In genomic region chr15:74312445-74313007, GRCh38 we compare ENCODE assay signal across 1 cellular context.
TF ChIP-seq lines count a peak whose summit lies in the region.

No MANE protein-coding gene starts in this region.

TF ChIP-seq in H1, 55 proteins besides CTCF, POLR2A, EP300 and RAD21 (continued from another document):
- TF ChIP-seq YY1 (IDR thresholded peaks at IDR 0.05; ENCODE audit: low read depth, low read length) (no peak), TBP (IDR thresholded peaks at IDR 0.05; ENCODE audit: low read depth, low read length) (no peak), JUN (IDR thresholded peaks at IDR 0.05; ENCODE audit: low read depth, low read length) (no peak), CBX8 (IDR thresholded peaks at IDR 0.05; ENCODE audit: borderline replicate concordance, low read depth, low read length) (no peak), KDM1A (IDR thresholded peaks at IDR 0.05; ENCODE audit: borderline replicate concordance, low read length) (no peak), RFX5 (IDR thresholded peaks at IDR 0.05; ENCODE audit: borderline replicate concordance, low read depth, low read length) (no peak), HDAC6 (IDR thresholded peaks at IDR 0.05; ENCODE audit: low read depth, low read length) (no peak), SIX5 (IDR thresholded peaks at IDR 0.05; ENCODE audit: low read depth, low read length) (no peak), SIN3A (conservative IDR thresholded peaks at IDR 0.05 in 1 of 2, IDR thresholded peaks at IDR 0.05 in 1 of 2; ENCODE audit: low read depth in 1 of 2, low read length in 2 of 2) (no peak)
TF ChIP-seq in H1: peak in this region for 0.
